In the genomic region with DNA sequence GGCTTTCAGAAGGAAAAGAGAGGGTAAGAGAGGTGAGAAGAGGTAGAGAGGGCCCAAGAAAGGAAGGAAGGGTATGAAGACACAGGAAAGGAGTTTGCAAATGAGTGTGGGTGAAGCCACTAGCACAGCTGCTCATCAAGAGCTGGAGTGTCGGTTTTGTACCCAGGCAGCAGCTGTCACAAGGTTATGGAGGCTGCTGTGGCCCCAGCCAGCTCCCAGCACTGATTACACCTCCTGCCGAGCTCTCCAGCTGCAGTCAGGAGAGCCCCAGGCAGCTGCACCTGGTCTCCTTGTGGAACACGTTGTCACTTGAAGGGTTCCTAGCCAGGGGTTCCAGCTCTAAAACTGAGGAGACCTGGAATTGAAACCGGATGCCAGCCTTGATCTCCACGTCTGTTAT, we compare ENCODE assay signal across 8 cellular contexts.
DNase-seq lines count a peak whose midpoint lies in the region; ATAC-seq, FAIRE-seq and TF ChIP-seq lines count a peak whose summit lies in the region.

No MANE protein-coding gene starts in this region.

- no peaks in the 10 kb centered on the region for H3K9me1 ChIP-seq in K562 (ENCODE audit: control insufficient read depth, insufficient read depth, low read length)

- no peaks in the 10 kb centered on the region for H3K79me2 ChIP-seq in K562 (ENCODE audit: control insufficient read depth, insufficient read depth, low read length)

- 34% methylated on average over 5 of the region's 5 CpGs for whole genome bisulfite sequencing in K562 (ENCODE audit: insufficient coverage, low coverage, missing lambda C conversion rate)

- H3K9me3 Mint-ChIP-seq in HFFc6: no peaks in the 10 kb centered on the region

- intact Hi-C loops in K562 (cut with micrococcal nuclease): no loop called here

- H3K4me3 ChIP-seq in K562: no peak overlapping the region

- TF ChIP-seq EP300 in K562 (IDR thresholded peaks at IDR 0.05; ENCODE audit: low read length): no peak

- no peaks in the 10 kb centered on the region for H3K36me3 Mint-ChIP-seq in HFFc6 (ENCODE audit: low read depth)

- peaks cover under 1% of the 10 kb centered on the region for H3K4me1 Mint-ChIP-seq in HFFc6 (ENCODE audit: low read depth)

- peak; percentile 91 for ATAC-seq in GM18867 (IDR thresholded peaks at IDR 0.05; ENCODE audit: unreplicated experiment)
- ATAC-seq in HG02623 (IDR thresholded peaks at IDR 0.05; ENCODE audit: unreplicated experiment): peak; percentile 90
- ATAC-seq in K562: peak; percentile 34

- H3K4me2 ChIP-seq in K562 (ENCODE audit: insufficient read depth, low read length): no peak overlapping the region

- no peaks in the 10 kb centered on the region for H3K27me3 ChIP-seq in K562 (ENCODE audit: control insufficient read depth in 2 of 2, insufficient read depth in 2 of 2, low read length in 2 of 2)

- no peaks in the 10 kb centered on the region for H3K9me3 ChIP-seq in K562 (replicated peaks; ENCODE audit: control insufficient read depth, insufficient read depth, low read depth, low read length)

- H2AFZ ChIP-seq in K562 (ENCODE audit: low read depth, low read length): peak overlapping the region; percentile 70

- CTCF ChIA-PET in K562 (lab: Yijun Ruan, JAX; ENCODE audit: low intra/inter-chr PET ratio): no interaction called here

- no peak for FAIRE-seq in K562 (lab: Jason Lieb, UNC)

- H3K36me3 ChIP-seq in K562 (ENCODE audit: control insufficient read depth, insufficient read depth, low read length): no peaks in the 10 kb centered on the region

- no TSS peak for BruUV-seq in K562 (replicated peaks; lab: Mats Ljungman, UMichigan)

- H3K4me1 ChIP-seq in K562 (replicated peaks in 1 of 2; ENCODE audit: control insufficient read depth in 2 of 2, insufficient read depth in 2 of 2, low read length in 2 of 2): no peaks in the 10 kb centered on the region; a peak in 2 of 5 replicates

- peak; percentile 89 for DNase-seq in NCI-H146 (lab: John Stamatoyannopoulos, UW)
- DNase-seq in K562 (ENCODE audit: extremely low read depth in 1 of 4, low spot score in 3 of 4): no peak
- no peak for DNase-seq in SKM-1 treated with dmso at 0.1 percent for 144 hours (lab: John Stamatoyannopoulos, UW; ENCODE audit: unreplicated experiment)
- DNase-seq in kidney tubule cell (ENCODE audit: low spot score): no peak
- no peak for DNase-seq in midbrain (lab: John Stamatoyannopoulos, UW)
- no peak for DNase-seq in HFFc6

- H3K9ac ChIP-seq in K562 (ENCODE audit: insufficient read depth in 1 of 2, low read depth in 2 of 2, low read length in 2 of 2): peak overlapping the region in 1 of 2 experiments; percentile 72; a peak in 2 of 4 replicates

- in situ Hi-C loops in K562 (cut with MboI): no loop called here

- H3K27me3 Mint-ChIP-seq in HFFc6 (ENCODE audit: insufficient read depth): no peaks in the 10 kb centered on the region

- POLR2A ChIA-PET in K562 (lab: Yijun Ruan, JAX): interaction anchor here (0.7 to 2.1 kb wide), 7 partner anchors 8 to 72 kb away, joined by 3 to 6 read pairs (median 5); no protein-coding TSS in a partner anchor

- no peak for TF ChIP-seq RAD21 in K562 (CRISPR knock-in tag; conservative IDR thresholded peaks at IDR 0.05 in 1 of 2, IDR thresholded peaks at IDR 0.05 in 1 of 2)

- H3K27ac Mint-ChIP-seq in HFFc6: no peak overlapping the region

- H3K27ac ChIP-seq in K562 (ENCODE audit: extremely low read depth, low read depth, low read length): no peak overlapping the region; the same call in 2 of the 3 replicates

- no peak overlapping the region for H3K4me3 Mint-ChIP-seq in HFFc6

- TF ChIP-seq POLR2A in K562 (conservative IDR thresholded peaks at IDR 0.05): no peak

- TF ChIP-seq CTCF in K562 (IDR thresholded peaks at IDR 0.05 in 2 of 3, conservative IDR thresholded peaks at IDR 0.05 in 1 of 3; ENCODE audit: insufficient read depth in 2 of 3, low read depth in 1 of 3, low read length in 3 of 3): no peak
- TF ChIP-seq CTCF in HFFc6 (IDR thresholded peaks at IDR 0.05): no peak

- no peaks in the 10 kb centered on the region for H4K20me1 ChIP-seq in K562 (replicated peaks; ENCODE audit: control insufficient read depth, insufficient read depth, low read length)

TF ChIP-seq in K562, 482 proteins besides CTCF, POLR2A, EP300 and RAD21:
- TF ChIP-seq CBFA2T3 (IDR thresholded peaks at IDR 0.05): peak; percentile 14; the same call in 1 of the 2 replicates
- TF ChIP-seq ZNF586 (CRISPR knock-in tag; conservative IDR thresholded peaks at IDR 0.05): no peak
- no peak for TF ChIP-seq ZNF239 (CRISPR knock-in tag; IDR thresholded peaks at IDR 0.05)
- TF ChIP-seq CBFA2T2 (conservative IDR thresholded peaks at IDR 0.05): peak; percentile 25; the same call in 1 of the 2 replicates
- no peak for TF ChIP-seq ZKSCAN1 (IDR thresholded peaks at IDR 0.05; ENCODE audit: low read depth, low read length)
- no peak for TF ChIP-seq ZNF778 (CRISPR knock-in tag; IDR thresholded peaks at IDR 0.05)

Comparison
In these comparisons a context has a peak if more than half of its experiments do, and no peak if none do; other contexts are left out.
1. ATAC-seq: peak in every context shown above with its lines; median percentile 91 in GM18867; 90 in HG02623; 34 in K562.